9 cellular contexts compared by ENCODE assay signal in the genomic region with DNA sequence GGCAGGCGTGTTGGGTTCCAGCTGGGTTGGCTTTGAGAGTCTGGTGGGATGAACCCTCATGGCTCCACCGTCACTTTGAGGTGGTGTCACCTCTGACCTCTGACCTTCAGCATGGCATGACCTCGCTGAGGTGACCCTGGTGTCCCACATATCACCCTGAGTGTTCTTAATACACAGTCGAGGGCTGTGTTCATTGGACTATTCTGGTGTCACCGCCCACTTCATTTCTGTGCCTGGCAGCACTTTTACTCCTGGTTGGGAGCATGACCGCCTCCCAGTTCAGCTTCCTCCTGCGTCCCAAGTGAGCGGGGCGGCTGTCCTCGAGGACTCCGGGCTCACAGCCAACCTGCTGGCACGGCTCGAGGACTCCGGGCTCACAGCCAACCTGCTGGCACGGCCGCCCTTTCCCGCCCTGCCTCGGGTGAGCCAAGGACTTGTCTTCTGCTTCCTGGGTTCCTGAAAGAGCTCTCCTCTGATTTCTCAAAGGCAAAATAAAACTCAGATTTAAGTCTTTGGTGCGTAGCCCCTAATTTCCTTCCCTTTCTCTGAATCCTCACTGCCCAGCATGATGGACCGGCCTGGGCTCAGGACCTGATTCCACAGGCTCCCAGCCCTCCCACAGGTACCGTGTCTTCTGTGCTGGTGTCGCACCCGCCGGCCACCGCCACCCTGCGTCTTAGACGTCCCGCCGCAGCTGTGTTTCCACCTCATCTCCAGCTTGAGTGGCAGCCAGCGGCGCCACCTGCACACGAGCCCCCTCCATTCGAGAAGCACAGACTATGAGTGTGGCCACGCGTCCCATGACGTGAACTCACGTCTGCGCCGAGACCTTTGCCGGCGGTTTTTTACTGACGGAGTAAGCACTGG. TPM values are rescaled to one million over a fixed set of nuclear protein-coding genes. Genes with fewer than 3 reads are reported as not detected.
DNase-seq lines count a peak whose midpoint lies in the region; ATAC-seq, FAIRE-seq and TF ChIP-seq lines count a peak whose summit lies in the region.
"Had no signal": no experiment of that assay in that cellular context is flagged by ENCODE, and none has a peak within 500 bp of the region (broad histone marks: within the 10 kb centered on the region; RNA-seq: fewer than 3 reads in every experiment).

No MANE protein-coding gene starts in this region.

- POLR2A ChIA-PET in activated B cell treated with CpG ODN at 0.5 μM for 24 hours (lab: Charles Lee), result no interaction called here

- H3K4me1 Mint-ChIP-seq in activated B cell treated with CpG ODN at 0.5 μM for 24 hours, result peaks cover 34% of the 10 kb centered on the region

- H3K27ac Mint-ChIP-seq in activated B cell treated with CpG ODN at 0.5 μM for 24 hours, result no peak overlapping the region

- TF ChIP-seq CTCF in AG10803 (conservative IDR thresholded peaks at IDR 0.05; ENCODE audit: low read length) (no peak), activated B cell treated with CpG ODN at 0.5 μM for 24 hours (IDR thresholded peaks at IDR 0.05) (no peak), retinal pigment epithelial cell (conservative IDR thresholded peaks at IDR 0.05; ENCODE audit: low read depth, low read length) (no peak)

- intact Hi-C loops in activated B cell treated with CpG ODN at 0.5 μM for 24 hours (cut with micrococcal nuclease), result no loop called here
- intact Hi-C loops in Right ventricle myocardium inferior (cut with DNase I), result no loop called here

- peak; percentile 48 for DNase-seq in AG10803 (ENCODE audit: low read depth)
- peak; percentile 98 for DNase-seq in NCI-H1092 treated with DMSO at 0.1 percent for 48 hours (lab: John Stamatoyannopoulos, UW)
- DNase-seq in activated B cell treated with CpG ODN at 0.5 μM for 24 hours, result peak; percentile 10
- peak; percentile 91 for DNase-seq in Right ventricle myocardium inferior (ENCODE audit: missing footprints)
- DNase-seq in retinal pigment epithelial cell (ENCODE audit: low read depth), result peak; percentile 44
- DNase-seq in HTR-8/SVneo (ENCODE audit: insufficient read length, low spot score), result no peak
- no peak for DNase-seq in NK-92 (lab: John Stamatoyannopoulos, UW; ENCODE audit: unreplicated experiment)
- no peak for DNase-seq in iPS-NIHi7 (ENCODE audit: extremely low spot score)

- CTCF ChIA-PET in activated B cell treated with CpG ODN at 0.5 μM for 24 hours (lab: Charles Lee), result no interaction called here

- no peak overlapping the region for H3K4me3 Mint-ChIP-seq in activated B cell treated with CpG ODN at 0.5 μM for 24 hours

- H3K36me3 Mint-ChIP-seq in activated B cell treated with CpG ODN at 0.5 μM for 24 hours (ENCODE audit: low read depth), result no peaks in the 10 kb centered on the region

- no peak for ATAC-seq in activated B cell treated with CpG ODN at 0.5 μM for 24 hours (ENCODE audit: low read depth)
- ATAC-seq in Right ventricle myocardium inferior, result peak; percentile 95

- no peaks in the 10 kb centered on the region for H3K9me3 Mint-ChIP-seq in activated B cell treated with CpG ODN at 0.5 μM for 24 hours

- no peak overlapping the region for H3K4me3 ChIP-seq in AG10803 (ENCODE audit: low read length)
- H3K4me3 ChIP-seq in retinal pigment epithelial cell (ENCODE audit: low read length), result no peak overlapping the region

- no peak for FAIRE-seq in HTR-8/SVneo (lab: Jason Lieb, UNC)

- H3K27me3 Mint-ChIP-seq in activated B cell treated with CpG ODN at 0.5 μM for 24 hours, result no peaks in the 10 kb centered on the region

RNA-seq across cellular contexts. Expression of a gene that starts 10.4 kb away (rescaled TPM):
- not detected in 2 replicates for total RNA-seq in activated B cell treated with CpG ODN at 0.5 μM for 24 hours
- not detected for total RNA-seq in Right ventricle myocardium inferior
- total RNA-seq: T-helper 2 cell treated with Interferon-gamma antibody and Interleukin-4, amounts not matched to agents 100 ng/mL and 5 ng/mL, for 36 hours had no signal

RNA-seq across cellular contexts. Expression of a gene that starts 19.4 kb away (rescaled TPM):
- 0.07 and 0.44 TPM in 2 replicates for total RNA-seq in activated B cell treated with CpG ODN at 0.5 μM for 24 hours
- total RNA-seq in Right ventricle myocardium inferior, result 0.11 TPM
- total RNA-seq: T-helper 2 cell treated with Interferon-gamma antibody and Interleukin-4, amounts not matched to agents 100 ng/mL and 5 ng/mL, for 36 hours had no signal

Comparison
In these comparisons a context has a peak if more than half of its experiments do, and no peak if none do; other contexts are left out.
1. DNase-seq: peak in AG10803 (single experiment), NCI-H1092 treated with DMSO at 0.1 percent for 48 hours (single experiment), activated B cell treated with CpG ODN at 0.5 μM for 24 hours (single experiment), Right ventricle myocardium inferior (single experiment) and retinal pigment epithelial cell (single experiment); none in HTR-8/SVneo (single experiment), NK-92 (single experiment) and iPS-NIHi7 (single experiment).